1 cellular context compared by ENCODE assay signal in genomic region chr11:130069684-130070108, GRCh38.
TF ChIP-seq lines count a peak whose summit lies in the region.

Gene APLP2 (plus strand): TSS chr11:130069894. CDS start chr11:130069978, 84 bp downstream.

TF ChIP-seq in HEK293, 187 proteins besides CTCF, POLR2A, EP300 and RAD21 (continued from another document):
- TF ChIP-seq, protein P1, sequence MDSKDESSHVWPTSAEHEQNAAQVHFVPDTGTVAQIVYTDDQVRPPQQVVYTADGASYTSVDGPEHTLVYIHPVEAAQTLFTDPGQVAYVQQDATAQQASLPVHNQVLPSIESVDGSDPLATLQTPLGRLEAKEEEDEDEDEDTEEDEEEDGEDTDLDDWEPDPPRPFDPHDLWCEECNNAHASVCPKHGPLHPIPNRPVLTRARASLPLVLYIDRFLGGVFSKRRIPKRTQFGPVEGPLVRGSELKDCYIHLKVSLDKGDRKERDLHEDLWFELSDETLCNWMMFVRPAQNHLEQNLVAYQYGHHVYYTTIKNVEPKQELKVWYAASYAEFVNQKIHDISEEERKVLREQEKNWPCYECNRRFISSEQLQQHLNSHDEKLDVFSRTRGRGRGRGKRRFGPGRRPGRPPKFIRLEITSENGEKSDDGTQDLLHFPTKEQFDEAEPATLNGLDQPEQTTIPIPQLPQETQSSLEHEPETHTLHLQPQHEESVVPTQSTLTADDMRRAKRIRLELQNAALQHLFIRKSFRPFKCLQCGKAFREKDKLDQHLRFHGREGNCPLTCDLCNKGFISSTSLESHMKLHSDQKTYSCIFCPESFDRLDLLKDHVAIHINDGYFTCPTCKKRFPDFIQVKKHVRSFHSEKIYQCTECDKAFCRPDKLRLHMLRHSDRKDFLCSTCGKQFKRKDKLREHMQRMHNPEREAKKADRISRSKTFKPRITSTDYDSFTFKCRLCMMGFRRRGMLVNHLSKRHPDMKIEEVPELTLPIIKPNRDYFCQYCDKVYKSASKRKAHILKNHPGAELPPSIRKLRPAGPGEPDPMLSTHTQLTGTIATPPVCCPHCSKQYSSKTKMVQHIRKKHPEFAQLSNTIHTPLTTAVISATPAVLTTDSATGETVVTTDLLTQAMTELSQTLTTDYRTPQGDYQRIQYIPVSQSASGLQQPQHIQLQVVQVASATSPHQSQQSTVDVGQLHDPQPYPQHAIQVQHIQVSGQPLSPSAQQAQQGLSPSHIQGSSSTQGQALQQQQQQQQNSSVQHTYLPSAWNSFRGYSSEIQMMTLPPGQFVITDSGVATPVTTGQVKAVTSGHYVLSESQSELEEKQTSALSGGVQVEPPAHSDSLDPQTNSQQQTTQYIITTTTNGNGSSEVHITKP (tag by site-specific recombination; IDR thresholded peaks at IDR 0.05) = no peak
- TF ChIP-seq KLF17 (tag by site-specific recombination; IDR thresholded peaks at IDR 0.05) (peak; percentile 50; the same call in 1 of the 2 replicates), KLF10 (tag by site-specific recombination; IDR thresholded peaks at IDR 0.05) (0 out of 2 replicates have a peak, but pooled peaks have one; percentile 24), ZFP37 (tag by site-specific recombination; IDR thresholded peaks at IDR 0.05) (no peak), ZNF37A (tag by site-specific recombination; IDR thresholded peaks at IDR 0.05) (no peak), ZNF266 (tag by site-specific recombination; IDR thresholded peaks at IDR 0.05; ENCODE audit: low read depth) (no peak), ZNF341 (tag by site-specific recombination; IDR thresholded peaks at IDR 0.05; ENCODE audit: low read depth) (peak; percentile 80), ZNF692 (tag by site-specific recombination; IDR thresholded peaks at IDR 0.05) (peak; percentile 56; the same call in 1 of the 2 replicates), ZNF26 (tag by site-specific recombination; IDR thresholded peaks at IDR 0.05) (no peak), ZNF138 (tag by site-specific recombination; IDR thresholded peaks at IDR 0.05; ENCODE audit: borderline replicate concordance) (no peak), GLI2 (tag by site-specific recombination; IDR thresholded peaks at IDR 0.05; ENCODE audit: borderline replicate concordance, low read depth) (no peak), ZFP3 (tag by site-specific recombination; IDR thresholded peaks at IDR 0.05; ENCODE audit: low read depth) (no peak), HOXA7 (CRISPR knock-in tag; IDR thresholded peaks at IDR 0.05; ENCODE audit: borderline replicate concordance) (no peak), ZNF292 (tag by site-specific recombination; IDR thresholded peaks at IDR 0.05; ENCODE audit: borderline replicate concordance, low read depth) (no peak), YY2 (tag by site-specific recombination; IDR thresholded peaks at IDR 0.05) (0 out of 2 replicates have a peak, but pooled peaks have one; percentile 26), ZNF10 (tag by site-specific recombination; IDR thresholded peaks at IDR 0.05) (no peak), ZEB2 (tag by site-specific recombination; IDR thresholded peaks at IDR 0.05) (0 out of 2 replicates have a peak, but pooled peaks have one; percentile 30), ZNF239 (tag by site-specific recombination; IDR thresholded peaks at IDR 0.05) (no peak), ZNF791 (tag by site-specific recombination; IDR thresholded peaks at IDR 0.05) (no peak), ZBTB8A (tag by site-specific recombination; IDR thresholded peaks at IDR 0.05) (no peak), ZNF175 (tag by site-specific recombination; IDR thresholded peaks at IDR 0.05) (no peak), GFI1B (tag by site-specific recombination; IDR thresholded peaks at IDR 0.05) (no peak), OSR2 (tag by site-specific recombination; IDR thresholded peaks at IDR 0.05) (no peak), GLI4 (tag by site-specific recombination; IDR thresholded peaks at IDR 0.05) (no peak), KLF8 (tag by site-specific recombination; IDR thresholded peaks at IDR 0.05) (peak; percentile 51), KLF9 (tag by site-specific recombination; IDR thresholded peaks at IDR 0.05; ENCODE audit: low read depth) (peak; percentile 53; the same call in 1 of the 2 replicates), ZNF202 (tag by site-specific recombination; IDR thresholded peaks at IDR 0.05; ENCODE audit: borderline replicate concordance) (no peak), ZNF76 (tag by site-specific recombination; IDR thresholded peaks at IDR 0.05; ENCODE audit: borderline replicate concordance, low read depth) (peak; percentile 48; the same call in 1 of the 2 replicates), KLF7 (tag by site-specific recombination; IDR thresholded peaks at IDR 0.05; ENCODE audit: borderline replicate concordance) (no peak), SP3 (tag by site-specific recombination; IDR thresholded peaks at IDR 0.05) (peak; percentile 58), BCL11B (tag by site-specific recombination; IDR thresholded peaks at IDR 0.05; ENCODE audit: low read depth) (no peak), ZNF473 (tag by site-specific recombination; IDR thresholded peaks at IDR 0.05) (no peak), ZBTB1 (tag by site-specific recombination; IDR thresholded peaks at IDR 0.05) (no peak)
- TF ChIP-seq, protein P2, sequence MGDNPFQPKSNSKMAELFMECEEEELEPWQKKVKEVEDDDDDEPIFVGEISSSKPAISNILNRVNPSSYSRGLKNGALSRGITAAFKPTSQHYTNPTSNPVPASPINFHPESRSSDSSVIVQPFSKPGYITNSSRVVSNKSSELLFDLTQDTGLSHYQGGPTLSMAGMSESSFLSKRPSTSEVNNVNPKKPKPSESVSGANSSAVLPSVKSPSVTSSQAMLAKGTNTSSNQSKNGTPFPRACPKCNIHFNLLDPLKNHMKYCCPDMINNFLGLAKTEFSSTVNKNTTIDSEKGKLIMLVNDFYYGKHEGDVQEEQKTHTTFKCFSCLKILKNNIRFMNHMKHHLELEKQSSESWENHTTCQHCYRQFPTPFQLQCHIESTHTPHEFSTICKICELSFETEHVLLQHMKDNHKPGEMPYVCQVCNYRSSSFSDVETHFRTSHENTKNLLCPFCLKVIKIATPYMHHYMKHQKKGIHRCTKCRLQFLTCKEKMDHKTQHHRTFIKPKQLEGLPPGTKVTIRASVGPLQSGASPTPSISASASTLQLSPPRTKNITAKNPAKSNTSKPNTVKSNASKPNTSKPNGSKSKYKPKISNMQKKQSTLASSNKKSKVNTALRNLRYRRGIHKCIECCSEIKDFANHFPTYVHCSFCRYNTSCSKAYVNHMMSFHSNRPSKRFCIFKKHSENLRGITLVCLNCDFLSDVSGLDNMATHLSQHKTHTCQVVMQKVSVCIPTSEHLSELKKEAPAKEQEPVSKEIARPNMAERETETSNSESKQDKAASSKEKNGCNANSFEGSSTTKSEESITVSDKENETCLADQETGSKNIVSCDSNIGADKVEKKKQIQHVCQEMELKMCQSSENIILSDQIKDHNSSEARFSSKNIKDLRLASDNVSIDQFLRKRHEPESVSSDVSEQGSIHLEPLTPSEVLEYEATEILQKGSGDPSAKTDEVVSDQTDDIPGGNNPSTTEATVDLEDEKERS (tag by site-specific recombination; IDR thresholded peaks at IDR 0.05) = no peak
- TF ChIP-seq, protein P3, sequence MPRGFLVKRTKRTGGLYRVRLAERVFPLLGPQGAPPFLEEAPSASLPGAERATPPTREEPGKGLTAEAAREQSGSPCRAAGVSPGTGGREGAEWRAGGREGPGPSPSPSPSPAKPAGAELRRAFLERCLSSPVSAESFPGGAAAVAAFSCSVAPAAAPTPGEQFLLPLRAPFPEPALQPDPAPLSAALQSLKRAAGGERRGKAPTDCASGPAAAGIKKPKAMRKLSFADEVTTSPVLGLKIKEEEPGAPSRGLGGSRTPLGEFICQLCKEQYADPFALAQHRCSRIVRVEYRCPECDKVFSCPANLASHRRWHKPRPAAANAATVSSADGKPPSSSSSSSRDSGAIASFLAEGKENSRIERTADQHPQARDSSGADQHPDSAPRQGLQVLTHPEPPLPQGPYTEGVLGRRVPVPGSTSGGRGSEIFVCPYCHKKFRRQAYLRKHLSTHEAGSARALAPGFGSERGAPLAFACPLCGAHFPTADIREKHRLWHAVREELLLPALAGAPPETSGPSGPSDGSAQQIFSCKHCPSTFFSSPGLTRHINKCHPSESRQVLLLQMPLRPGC (tag by site-specific recombination; IDR thresholded peaks at IDR 0.05) = no peak
- TF ChIP-seq, protein P4, sequence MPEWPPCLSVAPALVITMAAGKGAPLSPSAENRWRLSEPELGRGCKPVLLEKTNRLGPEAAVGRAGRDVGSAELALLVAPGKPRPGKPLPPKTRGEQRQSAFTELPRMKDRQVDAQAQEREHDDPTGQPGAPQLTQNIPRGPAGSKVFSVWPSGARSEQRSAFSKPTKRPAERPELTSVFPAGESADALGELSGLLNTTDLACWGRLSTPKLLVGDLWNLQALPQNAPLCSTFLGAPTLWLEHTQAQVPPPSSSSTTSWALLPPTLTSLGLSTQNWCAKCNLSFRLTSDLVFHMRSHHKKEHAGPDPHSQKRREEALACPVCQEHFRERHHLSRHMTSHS (tag by site-specific recombination; IDR thresholded peaks at IDR 0.05) = no peak
